In genomic region chr1:114512595-114513280, GRCh38 we compare ENCODE assay signal across 10 cellular contexts. TPM values are rescaled to one million over a fixed set of nuclear protein-coding genes. Genes with fewer than 3 reads are reported as not detected.
DNase-seq lines count a peak whose midpoint lies in the region; ATAC-seq, FAIRE-seq and TF ChIP-seq lines count a peak whose summit lies in the region.
"Had no signal": no experiment of that assay in that cellular context is flagged by ENCODE, and none has a peak within 500 bp of the region (broad histone marks: within the 10 kb centered on the region; RNA-seq: fewer than 3 reads in every experiment).

No MANE protein-coding gene starts in this region.

- H3K27me3 Mint-ChIP-seq in CD8-positive, alpha-beta T cell (ENCODE audit: low read depth) = no peaks in the 10 kb centered on the region
- no peaks in the 10 kb centered on the region for H3K27me3 Mint-ChIP-seq in astrocyte (ENCODE audit: low read depth, unreplicated experiment)
- peaks cover 18% of the 10 kb centered on the region for H3K27me3 Mint-ChIP-seq in nephron progenitor cell (ENCODE audit: low read depth, poor library complexity)

- intact Hi-C loops in CD8-positive, alpha-beta T cell (cut with DNase I, micrococcal nuclease) = loop anchor here (5.0 to 10.0 kb wide), 7 partner anchors 48 to 1558 kb away; partner anchors contain the start of genes DENND2C (in 1 of the 2), RSBN1 (in 1 of the 2) and SLC16A1 (in 1 of the 2)
- intact Hi-C loops in aorta (cut with DNase I) = loop anchor here (5.0 to 10.0 kb wide), 2 partner anchors 68 to 70 kb away; partner anchors contain the start of gene BCAS2 (in 2 of the 2)

- no peak for TF ChIP-seq CTCF in CD8-positive, alpha-beta T cell (IDR thresholded peaks at IDR 0.05)
- no peak for TF ChIP-seq CTCF in astrocyte (IDR thresholded peaks at IDR 0.05; ENCODE audit: insufficient read depth, low read depth, low read length)
- no peak for TF ChIP-seq CTCF in nephron progenitor cell (IDR thresholded peaks at IDR 0.05)

- no peak overlapping the region for H3K27ac ChIP-seq in CD8-positive, alpha-beta T cell (ENCODE audit: low read depth, low read length)
- H3K27ac ChIP-seq in HUES6 (ENCODE audit: low read depth, low read length) (no peak overlapping the region), astrocyte (ENCODE audit: low read depth, low read length) (no peak overlapping the region), aorta (ENCODE audit: low read depth in 1 of 2, low read length in 2 of 2) (no peak overlapping the region)
- H3K27ac ChIP-seq: SK-N-MC had no signal

- peaks cover 30% of the 10 kb centered on the region for H3K79me2 ChIP-seq in astrocyte (ENCODE audit: insufficient read depth, low read length)

- peaks cover 40% of the 10 kb centered on the region for H3K4me1 Mint-ChIP-seq in CD8-positive, alpha-beta T cell (ENCODE audit: low read depth)
- H3K4me1 Mint-ChIP-seq in astrocyte (ENCODE audit: low read depth, unreplicated experiment) (peaks cover 20% of the 10 kb centered on the region), nephron progenitor cell (peaks cover 41% of the 10 kb centered on the region)

- no peaks in the 10 kb centered on the region for H3K36me3 ChIP-seq in CD8-positive, alpha-beta T cell (ENCODE audit: insufficient read depth, low read length)
- H3K36me3 ChIP-seq in HUES6 (ENCODE audit: control insufficient read depth, insufficient read depth, low read length) (no peaks in the 10 kb centered on the region), astrocyte (ENCODE audit: insufficient read depth, low read length) (no peaks in the 10 kb centered on the region), aorta (ENCODE audit: control insufficient read depth in 1 of 2, insufficient read depth in 2 of 2, low read length in 1 of 2) (no peaks in the 10 kb centered on the region)

- H3K9ac ChIP-seq in HUES6 (ENCODE audit: low read length) = no peak overlapping the region
- no peak overlapping the region for H3K9ac ChIP-seq in astrocyte (ENCODE audit: low read length)

- POLR2A ChIA-PET in CD8-positive, alpha-beta T cell (lab: Charles Lee) = interaction anchor here (0.5 to 1.8 kb wide), 5 partner anchors 9 to 1435 kb away, joined by 3 to 6 read pairs (median 4); partner anchors contain the start of genes CSDE1 and DENND2C

- peaks cover 28% of the 10 kb centered on the region for H4K20me1 ChIP-seq in astrocyte (ENCODE audit: insufficient read depth, low read length)

- ATAC-seq in CD8-positive, alpha-beta T cell = no peak
- ATAC-seq in aorta (ENCODE audit: low FRiP score) (no peak), GM21825 (IDR thresholded peaks at IDR 0.05; ENCODE audit: unreplicated experiment) (no peak)

- CTCF ChIA-PET in CD8-positive, alpha-beta T cell (lab: Charles Lee) = interaction anchor here (0.8 to 1.1 kb wide), 3 partner anchors 12 to 166 kb away, joined by 3 to 4 read pairs (median 3); no protein-coding TSS in a partner anchor

- peak overlapping the region; percentile 98 for H3K4me2 ChIP-seq in astrocyte (ENCODE audit: low read length)

- H3K27ac Mint-ChIP-seq in CD8-positive, alpha-beta T cell = peak overlapping the region; percentile 99
- H3K27ac Mint-ChIP-seq in astrocyte (ENCODE audit: unreplicated experiment) (no peak overlapping the region), nephron progenitor cell (no peak overlapping the region)

- no peaks in the 10 kb centered on the region for H3K27me3 ChIP-seq in CD8-positive, alpha-beta T cell (ENCODE audit: insufficient read depth, low read length)
- peaks cover 3% of the 10 kb centered on the region; the same call in 1 of the 2 replicates for H3K27me3 ChIP-seq in HUES6 (ENCODE audit: control insufficient read depth, insufficient read depth, low read length)
- H3K27me3 ChIP-seq in astrocyte (ENCODE audit: insufficient read depth, low read length) = no peaks in the 10 kb centered on the region
- no peaks in the 10 kb centered on the region for H3K27me3 ChIP-seq in aorta (ENCODE audit: control insufficient read depth in 1 of 2, insufficient read depth in 2 of 2, low read length in 1 of 2)

- DNase-seq in CD8-positive, alpha-beta T cell = no peak
- DNase-seq in astrocyte (ENCODE audit: low read depth) (no peak), nephron progenitor cell (no peak), aorta (no peak), dermis blood vessel endothelial cell (no peak), AG08395 (ENCODE audit: low spot score) (no peak)
- DNase-seq: activated gamma-delta T cell treated with Interleukin-2 at 50 U/mL for 16 hours had no signal

- 90 to 91% methylated on average over 11 of the region's 11 CpGs for WGBS in aorta, 2 donors

- no peaks in the 10 kb centered on the region for H3K9me3 ChIP-seq in CD8-positive, alpha-beta T cell (ENCODE audit: low read length)
- H3K9me3 ChIP-seq in HUES6 (ENCODE audit: control insufficient read depth, insufficient read depth, low read depth, low read length) (no peaks in the 10 kb centered on the region), astrocyte (ENCODE audit: insufficient read depth, low read depth, low read length) (no peaks in the 10 kb centered on the region), aorta (ENCODE audit: control insufficient read depth, low read length) (no peaks in the 10 kb centered on the region)

- H3K4me3 ChIP-seq in CD8-positive, alpha-beta T cell (ENCODE audit: low read depth, low read length) = peak overlapping the region; percentile 96
- H3K4me3 ChIP-seq in HUES6 (ENCODE audit: low read depth, low read length) (peak overlapping the region; percentile 93), astrocyte (ENCODE audit: insufficient read depth, low read depth, low read length) (no peak overlapping the region), aorta (ENCODE audit: low read length in 2 of 2) (no peak overlapping the region)

- peaks cover 31% of the 10 kb centered on the region for H3K4me1 ChIP-seq in CD8-positive, alpha-beta T cell (ENCODE audit: insufficient read depth, low read length)
- H3K4me1 ChIP-seq in HUES6 (ENCODE audit: control insufficient read depth, insufficient read depth, low read length) (peaks cover 17% of the 10 kb centered on the region), astrocyte (ENCODE audit: insufficient read depth, low read length) (peaks cover 14% of the 10 kb centered on the region), aorta (ENCODE audit: control insufficient read depth in 1 of 2, insufficient read depth in 2 of 2, low read length in 2 of 2) (no peaks in the 10 kb centered on the region)

- H3K36me3 Mint-ChIP-seq in CD8-positive, alpha-beta T cell = peaks cover 13% of the 10 kb centered on the region
- H3K36me3 Mint-ChIP-seq in astrocyte (ENCODE audit: low read depth, unreplicated experiment) (no peaks in the 10 kb centered on the region), nephron progenitor cell (ENCODE audit: low read depth) (no peaks in the 10 kb centered on the region)

- H3K9me3 Mint-ChIP-seq in CD8-positive, alpha-beta T cell = no peaks in the 10 kb centered on the region
- no peaks in the 10 kb centered on the region for H3K9me3 Mint-ChIP-seq in astrocyte (ENCODE audit: unreplicated experiment)
- no peaks in the 10 kb centered on the region for H3K9me3 Mint-ChIP-seq in nephron progenitor cell

- H2AFZ ChIP-seq in astrocyte (ENCODE audit: low read depth, low read length) = no peak overlapping the region

- peak overlapping the region; percentile 96 for H3K4me3 Mint-ChIP-seq in CD8-positive, alpha-beta T cell
- H3K4me3 Mint-ChIP-seq in astrocyte (ENCODE audit: unreplicated experiment) (peak overlapping the region; percentile 97), nephron progenitor cell (peak overlapping the region; percentile 95)

- FAIRE-seq in astrocyte (lab: Jason Lieb, UNC) = no peak

RNA-seq across cellular contexts. Expression of gene TRIM33, which starts 1.7 kb away (rescaled TPM):
- total RNA-seq in CD8-positive, alpha-beta T cell = 10 to 100 TPM; 50.4 to 50.7 TPM
- 28.1 and 31.8 TPM in 2 replicates for total RNA-seq in astrocyte
- 10 to 100 TPM; 39.3 to 42.8 TPM for total RNA-seq in aorta
- 10 to 100 TPM in 1 of 2 donors, 1 to 10 TPM in 1; 5.6 to 21.6 TPM for polyA plus RNA-seq in aorta
- total RNA-seq in dermis blood vessel endothelial cell = 33.9 and 35.5 TPM in 2 replicates

Comparison
In these comparisons a context has a peak if more than half of its experiments do, and no peak if none do; other contexts are left out.
1. H3K4me3 ChIP-seq: peak in CD8-positive, alpha-beta T cell (single experiment) and HUES6 (single experiment); none in astrocyte (single experiment) and aorta (0 of 2).
2. Peak in every context shown above with its lines, with median percentiles within 50 percentile points of each other: H3K4me3 Mint-ChIP-seq.